Comparison of ENCODE assay signal across 13 cellular contexts in genomic region chr9:84839538-84839937, GRCh38.
DNase-seq lines count a peak whose midpoint lies in the region; ATAC-seq and TF ChIP-seq lines count a peak whose summit lies in the region.
"Had no signal": no experiment of that assay in that cellular context is flagged by ENCODE, and none has a peak within 500 bp of the region (broad histone marks: within the 10 kb centered on the region; RNA-seq: fewer than 3 reads in every experiment).

No MANE protein-coding gene starts in this region.

- H3K36me3 Mint-ChIP-seq in osteocyte (ENCODE audit: unreplicated experiment), result no peaks in the 10 kb centered on the region
- H3K36me3 Mint-ChIP-seq: CD8-positive, alpha-beta T cell had no signal

- no peak overlapping the region for H3K4me3 Mint-ChIP-seq in osteocyte (ENCODE audit: unreplicated experiment)
- H3K4me3 Mint-ChIP-seq: CD8-positive, alpha-beta T cell; effector memory CD8-positive, alpha-beta T cell had no signal

- in situ Hi-C loops in KBM-7 (cut with MboI; ENCODE audit: low pct_unique_long_range_greater_than_20kb, low sequenced_read_pairs), result no loop called here

- DNase-seq in BJ (ENCODE audit: low read depth) (peak; percentile 73), RWPE2 (ENCODE audit: low spot score) (no peak), epithelial cell of proximal tubule (ENCODE audit: low read depth) (peak; percentile 37), myocyte (ENCODE audit: low read depth) (peak; percentile 63), WERI-Rb-1 (no peak), KBM-7 (no peak), osteocyte (ENCODE audit: extremely low spot score, unreplicated experiment) (no peak)
- DNase-seq: activated CD4-positive, alpha-beta T cell treated with anti-CD3 and anti-CD28 coated beads, Interleukin-2, amount 50 U/mL, for 48 hours; activated naive CD4-positive, alpha-beta T cell treated with anti-CD3 and anti-CD28 coated beads, Interleukin-2, amount 50 U/mL, for 16 hours; CD8-positive, alpha-beta T cell; effector memory CD8-positive, alpha-beta T cell had no signal

- no peak overlapping the region for H3K4me3 ChIP-seq in BJ (ENCODE audit: low read depth, low read length)
- no peak overlapping the region for H3K4me3 ChIP-seq in RWPE2 (ENCODE audit: severe bottlenecking)
- no peak overlapping the region for H3K4me3 ChIP-seq in epithelial cell of proximal tubule (ENCODE audit: low read depth, low read length)
- H3K4me3 ChIP-seq in WERI-Rb-1 (ENCODE audit: low read depth, low read length), result no peak overlapping the region
- H3K4me3 ChIP-seq: thoracic aorta had no signal

- no peak overlapping the region for H3K27ac Mint-ChIP-seq in osteocyte (ENCODE audit: unreplicated experiment)
- H3K27ac Mint-ChIP-seq: CD8-positive, alpha-beta T cell; effector memory CD8-positive, alpha-beta T cell had no signal

- POLR2A ChIA-PET in BJ (lab: Charles Lee), result no interaction called here

- ATAC-seq in RWPE2 (ENCODE audit: low read depth), result peak; percentile 58
- no peak for ATAC-seq in HG02852 (IDR thresholded peaks at IDR 0.05; ENCODE audit: unreplicated experiment)
- ATAC-seq: CD8-positive, alpha-beta T cell; effector memory CD8-positive, alpha-beta T cell had no signal

- CTCF ChIA-PET in BJ (lab: Yijun Ruan, JAX), result interaction anchor here (0.9 kb wide), 1 partner anchor 13 kb away, joined by 5 read pairs; no protein-coding TSS in a partner anchor

- H3K27ac ChIP-seq in RWPE2 (ENCODE audit: poor library complexity, severe bottlenecking) (no peak overlapping the region), WERI-Rb-1 (no peak overlapping the region)
- H3K27ac ChIP-seq: thoracic aorta had no signal

- H3K27me3 ChIP-seq in BJ (ENCODE audit: control insufficient read depth, insufficient read depth, low read length), result no peaks in the 10 kb centered on the region; the same call in 1 of the 2 replicates
- H3K27me3 ChIP-seq in RWPE2 (ENCODE audit: insufficient read depth, poor library complexity, severe bottlenecking), result no peaks in the 10 kb centered on the region
- peaks cover 66% of the 10 kb centered on the region for H3K27me3 ChIP-seq in WERI-Rb-1 (ENCODE audit: insufficient read depth, low read depth, severe bottlenecking)

- H3K9me3 ChIP-seq in RWPE2 (ENCODE audit: severe bottlenecking) (no peaks in the 10 kb centered on the region), WERI-Rb-1 (ENCODE audit: severe bottlenecking) (no peaks in the 10 kb centered on the region)
- H3K9me3 ChIP-seq: thoracic aorta had no signal

- TF ChIP-seq CTCF in BJ (IDR thresholded peaks at IDR 0.05; ENCODE audit: insufficient read depth, low read depth, low read length) (no peak), RWPE2 (IDR thresholded peaks at IDR 0.05; ENCODE audit: poor library complexity, severe bottlenecking) (no peak), epithelial cell of proximal tubule (conservative IDR thresholded peaks at IDR 0.05; ENCODE audit: low read depth, low read length) (no peak), WERI-Rb-1 (IDR thresholded peaks at IDR 0.05; ENCODE audit: low read depth, low read length) (no peak), osteocyte (IDR thresholded peaks at IDR 0.05) (no peak)

- no peaks in the 10 kb centered on the region for H3K4me1 ChIP-seq in RWPE2 (ENCODE audit: insufficient read depth, poor library complexity, severe bottlenecking)

- H3K36me3 ChIP-seq in BJ (ENCODE audit: control insufficient read depth, insufficient read depth, low read length), result no peaks in the 10 kb centered on the region
- no peaks in the 10 kb centered on the region for H3K36me3 ChIP-seq in RWPE2 (ENCODE audit: low read depth)
- H3K36me3 ChIP-seq in WERI-Rb-1, result no peaks in the 10 kb centered on the region
- H3K36me3 ChIP-seq: thoracic aorta had no signal

- peaks cover 14% of the 10 kb centered on the region for H3K4me1 Mint-ChIP-seq in osteocyte (ENCODE audit: unreplicated experiment)

- H3K9me3 Mint-ChIP-seq in osteocyte (ENCODE audit: unreplicated experiment), result no peaks in the 10 kb centered on the region
- H3K9me3 Mint-ChIP-seq: CD8-positive, alpha-beta T cell had no signal

- peaks cover 4% of the 10 kb centered on the region for H3K27me3 Mint-ChIP-seq in osteocyte (ENCODE audit: unreplicated experiment)

Comparison
In these comparisons a context has a peak if more than half of its experiments do, and no peak if none do; other contexts are left out.
1. DNase-seq: peak in BJ (single experiment), epithelial cell of proximal tubule (single experiment) and myocyte (single experiment); none in RWPE2 (single experiment), WERI-Rb-1 (single experiment), KBM-7 (single experiment) and osteocyte (single experiment).